Comparison of ENCODE assay signal across 1 cellular context in the genomic region with DNA sequence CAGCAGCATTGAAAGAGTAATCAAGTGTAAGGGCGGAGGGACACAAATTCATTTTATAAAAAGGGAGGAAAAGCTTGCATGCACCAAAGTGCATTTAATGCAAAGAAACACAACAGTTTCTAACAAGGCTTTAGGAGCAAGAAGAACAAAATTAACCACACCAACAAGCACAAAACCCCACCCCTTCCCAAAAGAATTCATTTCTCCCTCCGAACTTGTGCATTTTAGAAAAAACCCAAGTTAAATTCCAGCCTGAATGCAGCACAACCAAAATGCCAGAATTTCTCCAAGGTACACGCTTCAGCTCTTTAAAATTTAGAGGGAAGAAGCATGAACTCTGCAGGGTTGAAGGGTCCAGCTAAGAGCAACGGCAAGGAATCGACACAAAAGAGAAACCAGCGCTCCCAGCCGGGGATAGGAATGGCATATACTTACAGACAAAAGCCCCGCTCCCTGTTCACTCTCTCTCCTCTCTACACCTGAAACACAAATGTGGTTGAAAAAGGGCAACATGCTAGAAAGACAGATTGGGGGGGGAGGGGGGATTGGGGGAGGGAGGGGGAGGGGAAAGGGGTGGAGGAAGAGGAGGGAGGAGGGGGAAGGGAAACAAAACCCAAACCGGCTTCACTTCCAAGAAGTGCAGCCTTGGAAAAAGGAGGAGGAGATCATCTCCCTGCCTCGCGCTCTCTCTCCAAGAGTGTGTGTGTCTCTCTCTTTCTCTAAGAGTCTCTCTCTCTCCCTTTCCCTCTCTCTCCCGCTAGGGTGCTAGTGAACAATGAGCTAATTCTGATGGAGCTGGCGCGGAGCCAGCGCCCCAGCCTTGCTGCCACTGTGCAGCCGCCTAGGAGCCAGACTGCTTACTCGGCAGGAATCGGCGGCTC.
TF ChIP-seq lines count a peak whose summit lies in the region.

A gene with protein sequence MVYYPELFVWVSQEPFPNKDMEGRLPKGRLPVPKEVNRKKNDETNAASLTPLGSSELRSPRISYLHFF (minus strand): TSS at position 494 of the 881 bp plus-strand sequence. CDS start 1,422 bp downstream, outside the sequence.

TF ChIP-seq in HEK293, 187 proteins besides CTCF, POLR2A, EP300 and RAD21 (continued from another document and continues in another):
- TF ChIP-seq, protein P1, sequence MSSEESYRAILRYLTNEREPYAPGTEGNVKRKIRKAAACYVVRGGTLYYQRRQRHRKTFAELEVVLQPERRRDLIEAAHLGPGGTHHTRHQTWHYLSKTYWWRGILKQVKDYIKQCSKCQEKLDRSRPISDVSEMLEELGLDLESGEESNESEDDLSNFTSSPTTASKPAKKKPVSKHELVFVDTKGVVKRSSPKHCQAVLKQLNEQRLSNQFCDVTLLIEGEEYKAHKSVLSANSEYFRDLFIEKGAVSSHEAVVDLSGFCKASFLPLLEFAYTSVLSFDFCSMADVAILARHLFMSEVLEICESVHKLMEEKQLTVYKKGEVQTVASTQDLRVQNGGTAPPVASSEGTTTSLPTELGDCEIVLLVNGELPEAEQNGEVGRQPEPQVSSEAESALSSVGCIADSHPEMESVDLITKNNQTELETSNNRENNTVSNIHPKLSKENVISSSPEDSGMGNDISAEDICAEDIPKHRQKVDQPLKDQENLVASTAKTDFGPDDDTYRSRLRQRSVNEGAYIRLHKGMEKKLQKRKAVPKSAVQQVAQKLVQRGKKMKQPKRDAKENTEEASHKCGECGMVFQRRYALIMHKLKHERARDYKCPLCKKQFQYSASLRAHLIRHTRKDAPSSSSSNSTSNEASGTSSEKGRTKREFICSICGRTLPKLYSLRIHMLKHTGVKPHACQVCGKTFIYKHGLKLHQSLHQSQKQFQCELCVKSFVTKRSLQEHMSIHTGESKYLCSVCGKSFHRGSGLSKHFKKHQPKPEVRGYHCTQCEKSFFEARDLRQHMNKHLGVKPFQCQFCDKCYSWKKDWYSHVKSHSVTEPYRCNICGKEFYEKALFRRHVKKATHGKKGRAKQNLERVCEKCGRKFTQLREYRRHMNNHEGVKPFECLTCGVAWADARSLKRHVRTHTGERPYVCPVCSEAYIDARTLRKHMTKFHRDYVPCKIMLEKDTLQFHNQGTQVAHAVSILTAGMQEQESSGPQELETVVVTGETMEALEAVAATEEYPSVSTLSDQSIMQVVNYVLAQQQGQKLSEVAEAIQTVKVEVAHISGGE (tag by site-specific recombination; conservative IDR thresholded peaks at IDR 0.05; ENCODE audit: low read depth): no peak
- no peak for TF ChIP-seq ZNF148 (tag by site-specific recombination; IDR thresholded peaks at IDR 0.05; ENCODE audit: borderline replicate concordance)
- TF ChIP-seq ZNF785 (tag by site-specific recombination; IDR thresholded peaks at IDR 0.05): no peak
- TF ChIP-seq SP3 (tag by site-specific recombination; IDR thresholded peaks at IDR 0.05): no peak; the same call in 1 of the 2 replicates
- TF ChIP-seq, protein P2, sequence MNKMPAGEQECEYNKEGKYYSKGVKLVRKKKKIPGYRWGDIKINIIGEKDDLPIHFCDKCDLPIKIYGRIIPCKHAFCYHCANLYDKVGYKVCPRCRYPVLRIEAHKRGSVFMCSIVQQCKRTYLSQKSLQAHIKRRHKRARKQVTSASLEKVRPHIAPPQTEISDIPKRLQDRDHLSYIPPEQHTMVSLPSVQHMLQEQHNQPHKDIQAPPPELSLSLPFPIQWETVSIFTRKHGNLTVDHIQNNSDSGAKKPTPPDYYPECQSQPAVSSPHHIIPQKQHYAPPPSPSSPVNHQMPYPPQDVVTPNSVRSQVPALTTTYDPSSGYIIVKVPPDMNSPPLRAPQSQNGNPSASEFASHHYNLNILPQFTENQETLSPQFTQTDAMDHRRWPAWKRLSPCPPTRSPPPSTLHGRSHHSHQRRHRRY (tag by site-specific recombination; IDR thresholded peaks at IDR 0.05): no peak
- no peak for TF ChIP-seq ZNF704 (tag by site-specific recombination; IDR thresholded peaks at IDR 0.05)
- TF ChIP-seq ZNF473 (tag by site-specific recombination; IDR thresholded peaks at IDR 0.05): no peak
- no peak for TF ChIP-seq ZNF394 (tag by site-specific recombination; IDR thresholded peaks at IDR 0.05; ENCODE audit: borderline replicate concordance)
- no peak for TF ChIP-seq ZNF768 (tag by site-specific recombination; IDR thresholded peaks at IDR 0.05)
- TF ChIP-seq ZNF132 (tag by site-specific recombination; IDR thresholded peaks at IDR 0.05; ENCODE audit: borderline replicate concordance): no peak
- TF ChIP-seq, protein P3, sequence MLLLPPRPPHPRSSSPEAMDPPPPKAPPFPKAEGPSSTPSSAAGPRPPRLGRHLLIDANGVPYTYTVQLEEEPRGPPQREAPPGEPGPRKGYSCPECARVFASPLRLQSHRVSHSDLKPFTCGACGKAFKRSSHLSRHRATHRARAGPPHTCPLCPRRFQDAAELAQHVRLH (tag by site-specific recombination; IDR thresholded peaks at IDR 0.05): peak; percentile 67; the same call in 1 of the 2 replicates
- TF ChIP-seq ZBTB8A (tag by site-specific recombination; IDR thresholded peaks at IDR 0.05): no peak
- no peak for TF ChIP-seq ZFP37 (tag by site-specific recombination; IDR thresholded peaks at IDR 0.05)
- TF ChIP-seq ZNF510 (tag by site-specific recombination; IDR thresholded peaks at IDR 0.05; ENCODE audit: insufficient replicate concordance): no peak
- peak; percentile 22; the same call in 1 of the 2 replicates for TF ChIP-seq ZNF391 (tag by site-specific recombination; IDR thresholded peaks at IDR 0.05; ENCODE audit: borderline replicate concordance, low read depth)
- TF ChIP-seq ZBTB21 (tag by site-specific recombination; IDR thresholded peaks at IDR 0.05): no peak
- TF ChIP-seq ZNF48 (tag by site-specific recombination; IDR thresholded peaks at IDR 0.05): no peak
- TF ChIP-seq BCL11B (tag by site-specific recombination; IDR thresholded peaks at IDR 0.05; ENCODE audit: low read depth): no peak; the same call in 1 of the 2 replicates
- no peak for TF ChIP-seq ZEB2 (tag by site-specific recombination; IDR thresholded peaks at IDR 0.05)
- no peak for TF ChIP-seq MYNN (tag by site-specific recombination; IDR thresholded peaks at IDR 0.05; ENCODE audit: borderline replicate concordance)
- TF ChIP-seq REPIN1 (tag by site-specific recombination; IDR thresholded peaks at IDR 0.05; ENCODE audit: low read depth): peak; percentile 61; the same call in 1 of the 2 replicates
- TF ChIP-seq ZNF514 (tag by site-specific recombination; IDR thresholded peaks at IDR 0.05): no peak
- TF ChIP-seq ZNF560 (tag by site-specific recombination; IDR thresholded peaks at IDR 0.05; ENCODE audit: borderline replicate concordance): no peak
- TF ChIP-seq KLF8 (tag by site-specific recombination; IDR thresholded peaks at IDR 0.05): peak; percentile 14; the same call in 1 of the 2 replicates
- no peak for TF ChIP-seq SP2 (tag by site-specific recombination; IDR thresholded peaks at IDR 0.05)
- TF ChIP-seq KLF17 (tag by site-specific recombination; IDR thresholded peaks at IDR 0.05): peak; percentile 51; the same call in 1 of the 2 replicates
- TF ChIP-seq ZNF426 (tag by site-specific recombination; IDR thresholded peaks at IDR 0.05): no peak
- no peak for TF ChIP-seq SALL2 (tag by site-specific recombination; IDR thresholded peaks at IDR 0.05; ENCODE audit: borderline replicate concordance)
- peak; percentile 66; the same call in 1 of the 2 replicates for TF ChIP-seq ZNF626 (tag by site-specific recombination; IDR thresholded peaks at IDR 0.05)
- TF ChIP-seq, protein P4, sequence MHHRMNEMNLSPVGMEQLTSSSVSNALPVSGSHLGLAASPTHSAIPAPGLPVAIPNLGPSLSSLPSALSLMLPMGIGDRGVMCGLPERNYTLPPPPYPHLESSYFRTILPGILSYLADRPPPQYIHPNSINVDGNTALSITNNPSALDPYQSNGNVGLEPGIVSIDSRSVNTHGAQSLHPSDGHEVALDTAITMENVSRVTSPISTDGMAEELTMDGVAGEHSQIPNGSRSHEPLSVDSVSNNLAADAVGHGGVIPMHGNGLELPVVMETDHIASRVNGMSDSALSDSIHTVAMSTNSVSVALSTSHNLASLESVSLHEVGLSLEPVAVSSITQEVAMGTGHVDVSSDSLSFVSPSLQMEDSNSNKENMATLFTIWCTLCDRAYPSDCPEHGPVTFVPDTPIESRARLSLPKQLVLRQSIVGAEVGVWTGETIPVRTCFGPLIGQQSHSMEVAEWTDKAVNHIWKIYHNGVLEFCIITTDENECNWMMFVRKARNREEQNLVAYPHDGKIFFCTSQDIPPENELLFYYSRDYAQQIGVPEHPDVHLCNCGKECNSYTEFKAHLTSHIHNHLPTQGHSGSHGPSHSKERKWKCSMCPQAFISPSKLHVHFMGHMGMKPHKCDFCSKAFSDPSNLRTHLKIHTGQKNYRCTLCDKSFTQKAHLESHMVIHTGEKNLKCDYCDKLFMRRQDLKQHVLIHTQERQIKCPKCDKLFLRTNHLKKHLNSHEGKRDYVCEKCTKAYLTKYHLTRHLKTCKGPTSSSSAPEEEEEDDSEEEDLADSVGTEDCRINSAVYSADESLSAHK (tag by site-specific recombination; IDR thresholded peaks at IDR 0.05): peak; percentile 69
- no peak for TF ChIP-seq ZNF558 (tag by site-specific recombination; IDR thresholded peaks at IDR 0.05)
- no peak for TF ChIP-seq ZNF302 (tag by site-specific recombination; IDR thresholded peaks at IDR 0.05; ENCODE audit: low read depth)
- TF ChIP-seq ZNF146 (tag by site-specific recombination; IDR thresholded peaks at IDR 0.05): no peak
- no peak for TF ChIP-seq ZNF175 (tag by site-specific recombination; IDR thresholded peaks at IDR 0.05)
- peak; percentile 36; the same call in 1 of the 2 replicates for TF ChIP-seq ZNF830 (tag by site-specific recombination; IDR thresholded peaks at IDR 0.05; ENCODE audit: low read depth)
- TF ChIP-seq GLI4 (tag by site-specific recombination; IDR thresholded peaks at IDR 0.05): no peak
- TF ChIP-seq WT1 (tag by site-specific recombination; IDR thresholded peaks at IDR 0.05): no peak
- TF ChIP-seq ZNF747 (tag by site-specific recombination; IDR thresholded peaks at IDR 0.05): no peak
- TF ChIP-seq ZBTB7A (tag by site-specific recombination; IDR thresholded peaks at IDR 0.05; ENCODE audit: low read depth): no peak
- 0 out of 2 replicates have a peak, but pooled peaks have one; percentile 12 for TF ChIP-seq ZNF76 (tag by site-specific recombination; IDR thresholded peaks at IDR 0.05; ENCODE audit: borderline replicate concordance, low read depth)
- no peak; the same call in 1 of the 2 replicates for TF ChIP-seq ZNF610 (tag by site-specific recombination; IDR thresholded peaks at IDR 0.05; ENCODE audit: borderline replicate concordance)
- no peak for TF ChIP-seq ZNF571 (tag by site-specific recombination; IDR thresholded peaks at IDR 0.05)
- TF ChIP-seq ZNF133 (tag by site-specific recombination; IDR thresholded peaks at IDR 0.05): no peak
- TF ChIP-seq ZNF350 (tag by site-specific recombination; IDR thresholded peaks at IDR 0.05): no peak
- TF ChIP-seq ZNF664 (tag by site-specific recombination; IDR thresholded peaks at IDR 0.05): no peak
- TF ChIP-seq ZBTB20 (tag by site-specific recombination; IDR thresholded peaks at IDR 0.05): peak; percentile 75
- no peak for TF ChIP-seq ZNF121 (tag by site-specific recombination; IDR thresholded peaks at IDR 0.05)
- TF ChIP-seq, protein P5, sequence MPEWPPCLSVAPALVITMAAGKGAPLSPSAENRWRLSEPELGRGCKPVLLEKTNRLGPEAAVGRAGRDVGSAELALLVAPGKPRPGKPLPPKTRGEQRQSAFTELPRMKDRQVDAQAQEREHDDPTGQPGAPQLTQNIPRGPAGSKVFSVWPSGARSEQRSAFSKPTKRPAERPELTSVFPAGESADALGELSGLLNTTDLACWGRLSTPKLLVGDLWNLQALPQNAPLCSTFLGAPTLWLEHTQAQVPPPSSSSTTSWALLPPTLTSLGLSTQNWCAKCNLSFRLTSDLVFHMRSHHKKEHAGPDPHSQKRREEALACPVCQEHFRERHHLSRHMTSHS (tag by site-specific recombination; IDR thresholded peaks at IDR 0.05): no peak
- no peak for TF ChIP-seq ZNF701 (tag by site-specific recombination; IDR thresholded peaks at IDR 0.05)
- no peak for TF ChIP-seq ZNF544 (tag by site-specific recombination; IDR thresholded peaks at IDR 0.05)
- TF ChIP-seq ZIC2 (tag by site-specific recombination; IDR thresholded peaks at IDR 0.05): peak; percentile 63; the same call in 1 of the 2 replicates
- no peak for TF ChIP-seq ZNF629 (tag by site-specific recombination; IDR thresholded peaks at IDR 0.05)
- no peak for TF ChIP-seq ZNF292 (tag by site-specific recombination; IDR thresholded peaks at IDR 0.05; ENCODE audit: borderline replicate concordance, low read depth)
